Comparison of ENCODE assay signal across 1 cellular context in the genomic region with DNA sequence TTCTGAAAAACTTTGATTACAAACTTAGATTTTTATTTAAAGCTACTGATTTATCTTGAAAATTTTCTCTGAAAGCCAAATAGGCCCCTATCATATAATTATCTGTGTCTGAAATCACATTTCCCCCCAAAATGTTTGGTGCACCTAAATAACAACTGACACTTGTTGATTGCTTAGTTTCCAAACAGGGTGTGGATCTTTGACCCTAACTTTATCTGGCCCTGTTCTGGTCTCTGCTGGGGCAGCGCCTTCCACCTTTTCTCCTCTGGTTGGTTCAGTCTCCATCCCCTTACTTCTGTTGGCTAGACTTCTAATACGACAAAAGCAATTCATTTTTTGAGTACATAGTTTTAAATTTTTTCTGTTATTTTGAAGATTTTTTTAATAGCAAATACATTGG.
TF ChIP-seq lines count a peak whose summit lies in the region.

No MANE protein-coding gene starts in this region.

TF ChIP-seq in A549, 52 proteins besides CTCF, POLR2A, EP300 and RAD21:
- no peak for TF ChIP-seq SMC3 (IDR thresholded peaks at IDR 0.05)
- no peak for TF ChIP-seq BHLHE40 (IDR thresholded peaks at IDR 0.05; ENCODE audit: low read depth, low read length)
- TF ChIP-seq, protein P1, sequence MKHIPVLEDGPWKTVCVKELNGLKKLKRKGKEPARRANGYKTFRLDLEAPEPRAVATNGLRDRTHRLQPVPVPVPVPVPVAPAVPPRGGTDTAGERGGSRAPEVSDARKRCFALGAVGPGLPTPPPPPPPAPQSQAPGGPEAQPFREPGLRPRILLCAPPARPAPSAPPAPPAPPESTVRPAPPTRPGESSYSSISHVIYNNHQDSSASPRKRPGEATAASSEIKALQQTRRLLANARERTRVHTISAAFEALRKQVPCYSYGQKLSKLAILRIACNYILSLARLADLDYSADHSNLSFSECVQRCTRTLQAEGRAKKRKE (CRISPR knock-in tag; IDR thresholded peaks at IDR 0.05; ENCODE audit: low read depth) = no peak
- TF ChIP-seq CHD2 (IDR thresholded peaks at IDR 0.05; ENCODE audit: low read length, partially characterized antibody) = no peak
- no peak for TF ChIP-seq EHMT2 (IDR thresholded peaks at IDR 0.05; ENCODE audit: low read depth)
- no peak for TF ChIP-seq KDM1A (IDR thresholded peaks at IDR 0.05; ENCODE audit: low read depth)
- TF ChIP-seq NPAS2 (CRISPR knock-in tag; IDR thresholded peaks at IDR 0.05; ENCODE audit: borderline replicate concordance) = no peak
- TF ChIP-seq, protein P2, sequence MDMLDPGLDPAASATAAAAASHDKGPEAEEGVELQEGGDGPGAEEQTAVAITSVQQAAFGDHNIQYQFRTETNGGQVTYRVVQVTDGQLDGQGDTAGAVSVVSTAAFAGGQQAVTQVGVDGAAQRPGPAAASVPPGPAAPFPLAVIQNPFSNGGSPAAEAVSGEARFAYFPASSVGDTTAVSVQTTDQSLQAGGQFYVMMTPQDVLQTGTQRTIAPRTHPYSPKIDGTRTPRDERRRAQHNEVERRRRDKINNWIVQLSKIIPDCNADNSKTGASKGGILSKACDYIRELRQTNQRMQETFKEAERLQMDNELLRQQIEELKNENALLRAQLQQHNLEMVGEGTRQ (IDR thresholded peaks at IDR 0.05) = no peak
- TF ChIP-seq CEBPB (IDR thresholded peaks at IDR 0.05) = no peak
- TF ChIP-seq, protein P3, sequence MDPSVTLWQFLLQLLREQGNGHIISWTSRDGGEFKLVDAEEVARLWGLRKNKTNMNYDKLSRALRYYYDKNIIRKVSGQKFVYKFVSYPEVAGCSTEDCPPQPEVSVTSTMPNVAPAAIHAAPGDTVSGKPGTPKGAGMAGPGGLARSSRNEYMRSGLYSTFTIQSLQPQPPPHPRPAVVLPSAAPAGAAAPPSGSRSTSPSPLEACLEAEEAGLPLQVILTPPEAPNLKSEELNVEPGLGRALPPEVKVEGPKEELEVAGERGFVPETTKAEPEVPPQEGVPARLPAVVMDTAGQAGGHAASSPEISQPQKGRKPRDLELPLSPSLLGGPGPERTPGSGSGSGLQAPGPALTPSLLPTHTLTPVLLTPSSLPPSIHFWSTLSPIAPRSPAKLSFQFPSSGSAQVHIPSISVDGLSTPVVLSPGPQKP (IDR thresholded peaks at IDR 0.05; ENCODE audit: low read depth, low read length) = no peak
- TF ChIP-seq RCOR1 (IDR thresholded peaks at IDR 0.05; ENCODE audit: low read depth, low read length) = no peak
